Comparison of ENCODE assay signal across 8 cellular contexts in the genomic region with DNA sequence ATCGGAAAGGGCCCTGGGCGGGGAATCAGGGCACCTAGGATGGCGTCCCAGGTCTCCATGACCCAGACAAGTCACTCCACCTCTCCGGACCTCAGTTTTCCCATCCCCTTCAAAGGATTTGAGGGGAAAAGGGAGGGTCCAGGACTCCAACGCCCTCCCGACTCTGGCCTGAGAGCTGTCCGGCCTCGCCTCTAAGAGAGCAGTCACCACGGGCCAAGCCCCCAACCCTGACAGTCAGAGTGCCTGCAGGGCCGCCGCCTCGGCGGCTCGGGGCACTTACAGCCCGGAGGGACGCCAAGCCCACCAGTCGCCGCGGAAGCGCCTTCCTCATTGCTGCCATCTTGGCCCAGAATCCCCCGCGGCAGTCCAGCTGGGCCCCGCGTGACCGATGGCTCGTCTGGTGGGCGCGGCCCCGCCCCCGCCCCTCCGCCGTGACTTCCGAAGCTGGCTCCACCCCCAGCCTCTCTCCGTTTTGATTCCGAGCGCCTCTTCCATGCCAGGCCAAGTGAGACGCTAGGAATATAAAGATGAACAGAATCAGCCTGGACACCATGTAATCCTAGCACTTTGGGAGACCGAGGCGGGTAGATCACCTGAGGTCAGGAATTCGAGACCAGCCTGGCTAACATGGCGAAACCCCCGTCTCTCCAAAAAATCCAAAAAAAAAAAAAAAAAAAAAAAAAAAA. TPM values are rescaled to one million over a fixed set of nuclear protein-coding genes. Genes with fewer than 3 reads are reported as not detected.
DNase-seq lines count a peak whose midpoint lies in the region; ATAC-seq and TF ChIP-seq lines count a peak whose summit lies in the region.

Gene HMGCL, minus strand, starts transcription at position 354 of the 686 bp plus-strand sequence. Its CDS starts 14 bp downstream, at position 340.

- WGBS in lung, 2 donors: 1% methylated on average over 36 to 42 of the region's 42 CpGs

- H3K36me3 ChIP-seq in BE2C (no peaks in the 10 kb centered on the region), lung (ENCODE audit: control insufficient read depth in 2 of 2, insufficient read depth in 2 of 2, low read length in 2 of 2) (no peaks in the 10 kb centered on the region)

- H3K9me3 ChIP-seq in BE2C: no peaks in the 10 kb centered on the region
- H3K9me3 ChIP-seq in lung (ENCODE audit: control insufficient read depth in 2 of 2, insufficient read depth in 1 of 2, low read length in 1 of 2): no peaks in the 10 kb centered on the region

- peak within 1 kb of the TSS; percentile 95 for H3K27ac ChIP-seq in lung (ENCODE audit: low read depth in 1 of 2, low read length in 1 of 2)

- H3K4me3 ChIP-seq in BE2C (ENCODE audit: low read depth, low read length): peak within 1 kb of the TSS; percentile 91
- peak within 1 kb of the TSS; percentile 95 for H3K4me3 ChIP-seq in lung

- peak; percentile 87 for DNase-seq in BE2C
- DNase-seq in GM19240 (ENCODE audit: insufficient read length, low spot score): peak; percentile 92
- DNase-seq in HK-2 (ENCODE audit: unreplicated experiment): peak; percentile 90
- DNase-seq in NK-92 (lab: John Stamatoyannopoulos, UW; ENCODE audit: unreplicated experiment): peak; percentile 18
- DNase-seq in activated CD8-positive, alpha-beta memory T cell treated with anti-CD3 and anti-CD28 coated beads for 1 hour (ENCODE audit: extremely low read depth in 1 of 2, low read depth in 1 of 2): peak; percentile 64 to 80
- DNase-seq in effector CD4-positive, alpha-beta T cell: peak; percentile 83
- DNase-seq in lung (ENCODE audit: low spot score): peak; percentile 88
- DNase-seq in stimulated activated CD4-positive, alpha-beta T cell treated with anti-CD3 and anti-CD28 coated beads, TNF-alpha, amount 100 ng/mL, for 24 hours (ENCODE audit: low read depth in 3 of 3): peak; percentile 77 to 89 (median 80)

- no peaks in the 10 kb centered on the region for H3K27me3 ChIP-seq in BE2C
- no peaks in the 10 kb centered on the region for H3K27me3 ChIP-seq in lung (ENCODE audit: control insufficient read depth, insufficient read depth)

- peak; percentile 96 for ATAC-seq in lung (ENCODE audit: insufficient read depth, low FRiP score)

- H3K4me1 ChIP-seq in BE2C (no peaks in the 10 kb centered on the region), lung (ENCODE audit: control insufficient read depth in 2 of 2, insufficient read depth in 2 of 2, low read length in 2 of 2) (no peaks in the 10 kb centered on the region)

- no peak for TF ChIP-seq CTCF in BE2C (IDR thresholded peaks at IDR 0.05; ENCODE audit: low read depth, low read length)
- TF ChIP-seq CTCF in lung (IDR thresholded peaks at IDR 0.05; ENCODE audit: control extremely low read depth, extremely low read depth): no peak

RNA-seq across cellular contexts. Expression of gene HMGCL, which starts in this region (rescaled TPM):
- 7.5 TPM for polyA plus RNA-seq in BE2C (2012; ENCODE audit: insufficient read depth, insufficient read length, low read depth)
- 10 to 100 TPM; 46.6 to 47.6 TPM for total RNA-seq in lung
- polyA plus RNA-seq in lung: 10 to 100 TPM; 33.3 to 41.2 TPM

Comparison
In these comparisons a context has a peak if more than half of its experiments do, and no peak if none do; other contexts are left out.
1. Peak in every context shown above with its lines: DNase-seq, ATAC-seq, H3K4me3 ChIP-seq and H3K27ac ChIP-seq.
2. DNase-seq: peak in every context shown above with its lines; median percentile 92 in GM19240; 90 in HK-2; 88 in lung; 87 in BE2C; 83 in effector CD4-positive, alpha-beta T cell; 80 in stimulated activated CD4-positive, alpha-beta T cell treated with anti-CD3 and anti-CD28 coated beads, TNF-alpha, amount 100 ng/mL, for 24 hours; 72 in activated CD8-positive, alpha-beta memory T cell treated with anti-CD3 and anti-CD28 coated beads for 1 hour; 18 in NK-92.